In the genomic region with DNA sequence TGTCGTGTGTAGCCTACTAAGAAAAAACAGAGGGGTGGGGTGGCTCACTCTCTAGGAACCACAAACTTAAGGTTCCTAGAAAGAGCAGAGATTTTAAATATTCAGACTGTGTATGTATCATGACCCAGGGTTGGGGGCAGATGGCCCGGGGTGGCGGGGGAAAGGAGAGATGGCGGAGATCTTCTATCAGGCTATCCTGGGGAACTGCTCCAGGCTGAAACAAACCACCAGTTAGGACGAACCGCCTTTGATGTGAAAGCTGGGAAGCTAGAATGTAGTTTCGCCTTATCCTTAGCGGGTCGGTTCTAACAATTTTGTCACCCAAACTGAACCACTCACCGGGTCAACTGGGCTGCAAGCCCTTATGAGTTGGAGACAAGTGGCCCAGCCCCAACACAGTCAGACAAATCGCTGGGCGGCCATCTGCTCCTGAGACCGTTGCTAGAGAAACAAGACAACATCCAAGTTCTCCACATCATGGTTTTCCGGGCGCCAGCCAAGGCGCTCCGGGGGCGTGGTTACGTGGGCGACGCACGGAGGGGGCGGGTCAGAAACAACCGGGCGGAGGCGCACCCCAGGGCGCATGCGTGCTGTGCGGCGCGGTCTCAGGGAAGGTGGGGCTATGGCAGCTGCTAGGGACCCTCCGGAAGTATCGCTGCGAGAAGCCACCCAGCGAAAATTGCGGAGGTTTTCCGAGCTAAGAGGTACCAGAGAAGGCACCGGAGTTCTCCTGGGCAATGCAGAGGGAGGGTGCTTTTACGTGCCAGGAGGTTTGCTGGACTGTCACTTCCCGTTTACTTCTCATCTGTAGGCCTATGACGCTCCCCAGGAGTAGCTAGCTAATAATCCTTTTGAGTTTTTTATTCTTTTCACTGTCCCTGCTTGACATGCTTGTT, we compare ENCODE assay signal across 1 cellular context.
TF ChIP-seq lines count a peak whose summit lies in the region.

A gene (plus strand): TSS at position 586 of the 896 bp plus-strand sequence. CDS start 37 bp downstream, at position 623.
A gene with protein sequence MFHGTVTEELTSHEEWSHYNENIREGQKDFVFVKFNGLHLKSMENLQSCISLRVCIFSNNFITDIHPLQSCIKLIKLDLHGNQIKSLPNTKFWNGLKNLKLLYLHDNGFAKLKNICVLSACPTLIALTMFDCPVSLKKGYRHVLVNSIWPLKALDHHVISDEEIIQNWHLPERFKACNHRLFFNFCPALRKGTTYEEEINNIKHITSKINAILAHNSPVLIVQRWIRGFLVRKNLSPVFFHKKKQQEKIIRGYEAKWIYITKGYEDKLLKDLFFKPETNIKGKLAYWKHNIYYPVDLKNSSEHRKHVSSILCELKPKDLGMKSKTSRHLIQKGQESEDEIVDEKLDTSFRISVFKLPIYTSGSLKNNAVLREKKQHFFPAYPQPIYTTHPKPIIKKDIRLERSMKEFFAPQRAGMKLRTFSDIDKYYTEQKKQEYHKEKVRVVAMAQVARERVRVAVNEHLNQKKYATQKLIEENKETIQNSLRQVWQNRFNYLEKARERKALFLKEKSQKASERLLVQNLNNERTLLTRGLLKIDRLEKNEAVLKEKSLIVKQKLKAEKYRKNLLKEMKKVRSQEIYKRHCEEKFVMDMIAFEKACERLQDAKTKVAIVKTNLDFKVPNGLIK (minus strand): TSS at position 520 of the 896 bp plus-strand sequence. CDS start 14,492 bp downstream, outside the sequence.

TF ChIP-seq in HepG2, 621 proteins besides CTCF, POLR2A, EP300 and RAD21 (continued from another document and continues in another):
- TF ChIP-seq, protein P1, sequence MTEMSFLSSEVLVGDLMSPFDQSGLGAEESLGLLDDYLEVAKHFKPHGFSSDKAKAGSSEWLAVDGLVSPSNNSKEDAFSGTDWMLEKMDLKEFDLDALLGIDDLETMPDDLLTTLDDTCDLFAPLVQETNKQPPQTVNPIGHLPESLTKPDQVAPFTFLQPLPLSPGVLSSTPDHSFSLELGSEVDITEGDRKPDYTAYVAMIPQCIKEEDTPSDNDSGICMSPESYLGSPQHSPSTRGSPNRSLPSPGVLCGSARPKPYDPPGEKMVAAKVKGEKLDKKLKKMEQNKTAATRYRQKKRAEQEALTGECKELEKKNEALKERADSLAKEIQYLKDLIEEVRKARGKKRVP (CRISPR knock-in tag; IDR thresholded peaks at IDR 0.05), result no peak
- TF ChIP-seq, protein P2, sequence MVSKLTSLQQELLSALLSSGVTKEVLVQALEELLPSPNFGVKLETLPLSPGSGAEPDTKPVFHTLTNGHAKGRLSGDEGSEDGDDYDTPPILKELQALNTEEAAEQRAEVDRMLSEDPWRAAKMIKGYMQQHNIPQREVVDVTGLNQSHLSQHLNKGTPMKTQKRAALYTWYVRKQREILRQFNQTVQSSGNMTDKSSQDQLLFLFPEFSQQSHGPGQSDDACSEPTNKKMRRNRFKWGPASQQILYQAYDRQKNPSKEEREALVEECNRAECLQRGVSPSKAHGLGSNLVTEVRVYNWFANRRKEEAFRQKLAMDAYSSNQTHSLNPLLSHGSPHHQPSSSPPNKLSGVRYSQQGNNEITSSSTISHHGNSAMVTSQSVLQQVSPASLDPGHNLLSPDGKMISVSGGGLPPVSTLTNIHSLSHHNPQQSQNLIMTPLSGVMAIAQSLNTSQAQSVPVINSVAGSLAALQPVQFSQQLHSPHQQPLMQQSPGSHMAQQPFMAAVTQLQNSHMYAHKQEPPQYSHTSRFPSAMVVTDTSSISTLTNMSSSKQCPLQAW (CRISPR knock-in tag; IDR thresholded peaks at IDR 0.05), result peak; percentile 74; the same call in 1 of the 2 replicates
- TF ChIP-seq MED8 (CRISPR knock-in tag; IDR thresholded peaks at IDR 0.05; ENCODE audit: insufficient replicate concordance) (no peak), RNF2 (conservative IDR thresholded peaks at IDR 0.05; ENCODE audit: low read depth) (0 out of 2 replicates have a peak, but pooled peaks have one; percentile 33), ADNP (CRISPR knock-in tag; IDR thresholded peaks at IDR 0.05) (no peak), SATB2 (CRISPR knock-in tag; IDR thresholded peaks at IDR 0.05) (no peak), BORCS8-MEF2B (CRISPR knock-in tag; IDR thresholded peaks at IDR 0.05) (no peak), ZMYM3 (CRISPR knock-in tag; IDR thresholded peaks at IDR 0.05) (no peak), NONO (IDR thresholded peaks at IDR 0.05) (no peak), NONO (CRISPR knock-in tag; conservative IDR thresholded peaks at IDR 0.05) (peak; percentile 63), SMAD9 (CRISPR knock-in tag; IDR thresholded peaks at IDR 0.05) (no peak), CHCHD3 (CRISPR knock-in tag; IDR thresholded peaks at IDR 0.05) (no peak), DNMT1 (CRISPR knock-in tag; IDR thresholded peaks at IDR 0.05) (no peak), PTBP1 (IDR thresholded peaks at IDR 0.05; ENCODE audit: low read depth, low read length, poor library complexity, severe bottlenecking) (peak; percentile 10), THAP11 (CRISPR knock-in tag; IDR thresholded peaks at IDR 0.05) (peak; percentile 75), ZNF777 (CRISPR knock-in tag; IDR thresholded peaks at IDR 0.05) (no peak), ZBTB7B (CRISPR knock-in tag; IDR thresholded peaks at IDR 0.05) (0 out of 2 replicates have a peak, but pooled peaks have one; percentile 34), ZNF12 (CRISPR knock-in tag; IDR thresholded peaks at IDR 0.05) (peak; percentile 14; the same call in 1 of the 2 replicates), RBAK (CRISPR knock-in tag; IDR thresholded peaks at IDR 0.05) (no peak), ZNF263 (CRISPR knock-in tag; IDR thresholded peaks at IDR 0.05) (no peak), SRY (CRISPR knock-in tag; IDR thresholded peaks at IDR 0.05) (no peak), ZNF598 (CRISPR knock-in tag; IDR thresholded peaks at IDR 0.05; ENCODE audit: borderline replicate concordance) (no peak), ZBTB20 (CRISPR knock-in tag; IDR thresholded peaks at IDR 0.05; ENCODE audit: borderline replicate concordance, low read depth) (no peak; the same call in 1 of the 2 replicates), ZNF790 (CRISPR knock-in tag; IDR thresholded peaks at IDR 0.05; ENCODE audit: borderline replicate concordance) (no peak), PHF8 (CRISPR knock-in tag; IDR thresholded peaks at IDR 0.05) (peak; percentile 81)
- TF ChIP-seq, protein P3, sequence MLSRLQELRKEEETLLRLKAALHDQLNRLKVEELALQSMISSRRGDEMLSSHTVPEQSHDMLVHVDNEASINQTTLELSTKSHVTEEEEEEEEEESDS (CRISPR knock-in tag; IDR thresholded peaks at IDR 0.05; ENCODE audit: borderline replicate concordance), result no peak
- TF ChIP-seq, protein P4, sequence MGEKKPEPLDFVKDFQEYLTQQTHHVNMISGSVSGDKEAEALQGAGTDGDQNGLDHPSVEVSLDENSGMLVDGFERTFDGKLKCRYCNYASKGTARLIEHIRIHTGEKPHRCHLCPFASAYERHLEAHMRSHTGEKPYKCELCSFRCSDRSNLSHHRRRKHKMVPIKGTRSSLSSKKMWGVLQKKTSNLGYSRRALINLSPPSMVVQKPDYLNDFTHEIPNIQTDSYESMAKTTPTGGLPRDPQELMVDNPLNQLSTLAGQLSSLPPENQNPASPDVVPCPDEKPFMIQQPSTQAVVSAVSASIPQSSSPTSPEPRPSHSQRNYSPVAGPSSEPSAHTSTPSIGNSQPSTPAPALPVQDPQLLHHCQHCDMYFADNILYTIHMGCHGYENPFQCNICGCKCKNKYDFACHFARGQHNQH (CRISPR knock-in tag; IDR thresholded peaks at IDR 0.05), result peak; percentile 65; the same call in 1 of the 2 replicates
- TF ChIP-seq, protein P5, sequence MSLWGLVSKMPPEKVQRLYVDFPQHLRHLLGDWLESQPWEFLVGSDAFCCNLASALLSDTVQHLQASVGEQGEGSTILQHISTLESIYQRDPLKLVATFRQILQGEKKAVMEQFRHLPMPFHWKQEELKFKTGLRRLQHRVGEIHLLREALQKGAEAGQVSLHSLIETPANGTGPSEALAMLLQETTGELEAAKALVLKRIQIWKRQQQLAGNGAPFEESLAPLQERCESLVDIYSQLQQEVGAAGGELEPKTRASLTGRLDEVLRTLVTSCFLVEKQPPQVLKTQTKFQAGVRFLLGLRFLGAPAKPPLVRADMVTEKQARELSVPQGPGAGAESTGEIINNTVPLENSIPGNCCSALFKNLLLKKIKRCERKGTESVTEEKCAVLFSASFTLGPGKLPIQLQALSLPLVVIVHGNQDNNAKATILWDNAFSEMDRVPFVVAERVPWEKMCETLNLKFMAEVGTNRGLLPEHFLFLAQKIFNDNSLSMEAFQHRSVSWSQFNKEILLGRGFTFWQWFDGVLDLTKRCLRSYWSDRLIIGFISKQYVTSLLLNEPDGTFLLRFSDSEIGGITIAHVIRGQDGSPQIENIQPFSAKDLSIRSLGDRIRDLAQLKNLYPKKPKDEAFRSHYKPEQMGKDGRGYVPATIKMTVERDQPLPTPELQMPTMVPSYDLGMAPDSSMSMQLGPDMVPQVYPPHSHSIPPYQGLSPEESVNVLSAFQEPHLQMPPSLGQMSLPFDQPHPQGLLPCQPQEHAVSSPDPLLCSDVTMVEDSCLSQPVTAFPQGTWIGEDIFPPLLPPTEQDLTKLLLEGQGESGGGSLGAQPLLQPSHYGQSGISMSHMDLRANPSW (CRISPR knock-in tag; IDR thresholded peaks at IDR 0.05; ENCODE audit: borderline replicate concordance), result no peak
- TF ChIP-seq, protein P6, sequence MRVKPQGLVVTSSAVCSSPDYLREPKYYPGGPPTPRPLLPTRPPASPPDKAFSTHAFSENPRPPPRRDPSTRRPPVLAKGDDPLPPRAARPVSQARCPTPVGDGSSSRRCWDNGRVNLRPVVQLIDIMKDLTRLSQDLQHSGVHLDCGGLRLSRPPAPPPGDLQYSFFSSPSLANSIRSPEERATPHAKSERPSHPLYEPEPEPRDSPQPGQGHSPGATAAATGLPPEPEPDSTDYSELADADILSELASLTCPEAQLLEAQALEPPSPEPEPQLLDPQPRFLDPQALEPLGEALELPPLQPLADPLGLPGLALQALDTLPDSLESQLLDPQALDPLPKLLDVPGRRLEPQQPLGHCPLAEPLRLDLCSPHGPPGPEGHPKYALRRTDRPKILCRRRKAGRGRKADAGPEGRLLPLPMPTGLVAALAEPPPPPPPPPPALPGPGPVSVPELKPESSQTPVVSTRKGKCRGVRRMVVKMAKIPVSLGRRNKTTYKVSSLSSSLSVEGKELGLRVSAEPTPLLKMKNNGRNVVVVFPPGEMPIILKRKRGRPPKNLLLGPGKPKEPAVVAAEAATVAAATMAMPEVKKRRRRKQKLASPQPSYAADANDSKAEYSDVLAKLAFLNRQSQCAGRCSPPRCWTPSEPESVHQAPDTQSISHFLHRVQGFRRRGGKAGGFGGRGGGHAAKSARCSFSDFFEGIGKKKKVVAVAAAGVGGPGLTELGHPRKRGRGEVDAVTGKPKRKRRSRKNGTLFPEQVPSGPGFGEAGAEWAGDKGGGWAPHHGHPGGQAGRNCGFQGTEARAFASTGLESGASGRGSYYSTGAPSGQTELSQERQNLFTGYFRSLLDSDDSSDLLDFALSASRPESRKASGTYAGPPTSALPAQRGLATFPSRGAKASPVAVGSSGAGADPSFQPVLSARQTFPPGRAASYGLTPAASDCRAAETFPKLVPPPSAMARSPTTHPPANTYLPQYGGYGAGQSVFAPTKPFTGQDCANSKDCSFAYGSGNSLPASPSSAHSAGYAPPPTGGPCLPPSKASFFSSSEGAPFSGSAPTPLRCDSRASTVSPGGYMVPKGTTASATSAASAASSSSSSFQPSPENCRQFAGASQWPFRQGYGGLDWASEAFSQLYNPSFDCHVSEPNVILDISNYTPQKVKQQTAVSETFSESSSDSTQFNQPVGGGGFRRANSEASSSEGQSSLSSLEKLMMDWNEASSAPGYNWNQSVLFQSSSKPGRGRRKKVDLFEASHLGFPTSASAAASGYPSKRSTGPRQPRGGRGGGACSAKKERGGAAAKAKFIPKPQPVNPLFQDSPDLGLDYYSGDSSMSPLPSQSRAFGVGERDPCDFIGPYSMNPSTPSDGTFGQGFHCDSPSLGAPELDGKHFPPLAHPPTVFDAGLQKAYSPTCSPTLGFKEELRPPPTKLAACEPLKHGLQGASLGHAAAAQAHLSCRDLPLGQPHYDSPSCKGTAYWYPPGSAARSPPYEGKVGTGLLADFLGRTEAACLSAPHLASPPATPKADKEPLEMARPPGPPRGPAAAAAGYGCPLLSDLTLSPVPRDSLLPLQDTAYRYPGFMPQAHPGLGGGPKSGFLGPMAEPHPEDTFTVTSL (CRISPR knock-in tag; IDR thresholded peaks at IDR 0.05; ENCODE audit: borderline replicate concordance), result peak; percentile 12; the same call in 1 of the 2 replicates
- TF ChIP-seq, protein P7, sequence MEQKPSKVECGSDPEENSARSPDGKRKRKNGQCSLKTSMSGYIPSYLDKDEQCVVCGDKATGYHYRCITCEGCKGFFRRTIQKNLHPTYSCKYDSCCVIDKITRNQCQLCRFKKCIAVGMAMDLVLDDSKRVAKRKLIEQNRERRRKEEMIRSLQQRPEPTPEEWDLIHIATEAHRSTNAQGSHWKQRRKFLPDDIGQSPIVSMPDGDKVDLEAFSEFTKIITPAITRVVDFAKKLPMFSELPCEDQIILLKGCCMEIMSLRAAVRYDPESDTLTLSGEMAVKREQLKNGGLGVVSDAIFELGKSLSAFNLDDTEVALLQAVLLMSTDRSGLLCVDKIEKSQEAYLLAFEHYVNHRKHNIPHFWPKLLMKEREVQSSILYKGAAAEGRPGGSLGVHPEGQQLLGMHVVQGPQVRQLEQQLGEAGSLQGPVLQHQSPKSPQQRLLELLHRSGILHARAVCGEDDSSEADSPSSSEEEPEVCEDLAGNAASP (CRISPR knock-in tag; IDR thresholded peaks at IDR 0.05; ENCODE audit: borderline replicate concordance), result no peak
- TF ChIP-seq, protein P8, sequence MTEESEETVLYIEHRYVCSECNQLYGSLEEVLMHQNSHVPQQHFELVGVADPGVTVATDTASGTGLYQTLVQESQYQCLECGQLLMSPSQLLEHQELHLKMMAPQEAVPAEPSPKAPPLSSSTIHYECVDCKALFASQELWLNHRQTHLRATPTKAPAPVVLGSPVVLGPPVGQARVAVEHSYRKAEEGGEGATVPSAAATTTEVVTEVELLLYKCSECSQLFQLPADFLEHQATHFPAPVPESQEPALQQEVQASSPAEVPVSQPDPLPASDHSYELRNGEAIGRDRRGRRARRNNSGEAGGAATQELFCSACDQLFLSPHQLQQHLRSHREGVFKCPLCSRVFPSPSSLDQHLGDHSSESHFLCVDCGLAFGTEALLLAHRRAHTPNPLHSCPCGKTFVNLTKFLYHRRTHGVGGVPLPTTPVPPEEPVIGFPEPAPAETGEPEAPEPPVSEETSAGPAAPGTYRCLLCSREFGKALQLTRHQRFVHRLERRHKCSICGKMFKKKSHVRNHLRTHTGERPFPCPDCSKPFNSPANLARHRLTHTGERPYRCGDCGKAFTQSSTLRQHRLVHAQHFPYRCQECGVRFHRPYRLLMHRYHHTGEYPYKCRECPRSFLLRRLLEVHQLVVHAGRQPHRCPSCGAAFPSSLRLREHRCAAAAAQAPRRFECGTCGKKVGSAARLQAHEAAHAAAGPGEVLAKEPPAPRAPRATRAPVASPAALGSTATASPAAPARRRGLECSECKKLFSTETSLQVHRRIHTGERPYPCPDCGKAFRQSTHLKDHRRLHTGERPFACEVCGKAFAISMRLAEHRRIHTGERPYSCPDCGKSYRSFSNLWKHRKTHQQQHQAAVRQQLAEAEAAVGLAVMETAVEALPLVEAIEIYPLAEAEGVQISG (CRISPR knock-in tag; IDR thresholded peaks at IDR 0.05), result peak; percentile 49; the same call in 1 of the 2 replicates
- TF ChIP-seq, protein P9, sequence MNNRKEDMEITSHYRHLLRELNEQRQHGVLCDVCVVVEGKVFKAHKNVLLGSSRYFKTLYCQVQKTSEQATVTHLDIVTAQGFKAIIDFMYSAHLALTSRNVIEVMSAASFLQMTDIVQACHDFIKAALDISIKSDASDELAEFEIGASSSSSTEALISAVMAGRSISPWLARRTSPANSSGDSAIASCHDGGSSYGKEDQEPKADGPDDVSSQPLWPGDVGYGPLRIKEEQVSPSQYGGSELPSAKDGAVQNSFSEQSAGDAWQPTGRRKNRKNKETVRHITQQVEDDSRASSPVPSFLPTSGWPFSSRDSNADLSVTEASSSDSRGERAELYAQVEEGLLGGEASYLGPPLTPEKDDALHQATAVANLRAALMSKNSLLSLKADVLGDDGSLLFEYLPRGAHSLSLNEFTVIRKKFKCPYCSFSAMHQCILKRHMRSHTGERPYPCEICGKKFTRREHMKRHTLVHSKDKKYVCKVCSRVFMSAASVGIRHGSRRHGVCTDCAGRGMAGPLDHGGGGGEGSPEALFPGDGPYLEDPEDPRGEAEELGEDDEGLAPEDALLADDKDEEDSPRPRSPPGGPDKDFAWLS (CRISPR knock-in tag; IDR thresholded peaks at IDR 0.05; ENCODE audit: borderline replicate concordance), result no peak
